15 cellular contexts compared by ENCODE assay signal in the genomic region with DNA sequence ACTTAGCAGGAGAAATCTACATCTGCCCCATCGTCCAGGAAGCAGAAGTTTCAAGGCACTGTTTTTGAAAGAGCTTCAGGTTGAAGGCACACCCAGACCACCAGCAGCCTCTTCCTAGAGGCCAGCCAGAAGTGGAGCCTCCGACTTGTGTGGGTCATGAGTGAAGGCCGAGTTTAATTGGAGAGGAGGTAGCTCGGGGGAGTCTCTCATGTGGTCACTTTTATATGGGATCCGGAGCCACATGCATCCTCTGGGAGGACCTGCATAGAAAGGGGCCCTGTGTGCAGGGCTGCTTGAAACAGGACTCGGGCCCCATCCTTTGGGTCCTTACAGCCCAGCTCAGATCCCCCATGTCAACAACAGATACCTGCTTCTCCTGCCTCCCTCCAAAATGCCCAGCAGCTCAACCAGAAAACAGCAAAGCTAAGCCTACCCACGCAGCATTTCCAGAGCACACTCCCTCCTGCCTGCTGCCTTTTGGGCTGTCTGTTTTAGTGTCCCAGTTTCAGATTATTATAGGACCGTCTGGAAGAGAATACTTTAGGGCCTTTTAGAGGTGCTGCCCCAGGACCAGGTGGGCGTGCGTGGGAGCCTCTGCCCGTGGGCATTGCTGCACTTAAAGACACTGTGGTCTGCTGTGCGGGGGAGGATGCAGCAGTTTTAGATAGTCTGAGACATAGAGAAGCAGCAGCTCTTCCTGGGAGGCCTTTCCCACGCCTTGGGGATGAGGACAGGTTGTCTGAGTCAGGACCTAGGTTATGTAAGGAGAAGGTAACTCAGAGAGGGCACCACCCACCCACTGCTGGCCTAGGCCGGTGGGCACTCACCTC. TPM values are rescaled to one million over a fixed set of nuclear protein-coding genes. Genes with fewer than 3 reads are reported as not detected.
DNase-seq lines count a peak whose midpoint lies in the region; ATAC-seq, FAIRE-seq and TF ChIP-seq lines count a peak whose summit lies in the region.
"Had no signal": no experiment of that assay in that cellular context is flagged by ENCODE, and none has a peak within 500 bp of the region (broad histone marks: within the 10 kb centered on the region; RNA-seq: fewer than 3 reads in every experiment).

No MANE protein-coding gene starts in this region.

- peaks cover 2% of the 10 kb centered on the region for H3K9me3 Mint-ChIP-seq in activated naive CD4-positive, alpha-beta T cell treated with anti-CD3 and anti-CD28 coated beads, Interleukin-2, amount 10 ng/mL, durations not matched to agents 7 days and 5 days
- H3K9me3 Mint-ChIP-seq in activated naive CD4-positive, alpha-beta T cell treated with anti-CD3 and anti-CD28 coated beads, Interleukin-2, amount 50 U/mL, for 72 hours, result peaks cover 0 to 9% of the 10 kb centered on the region in 2 donors
- H3K9me3 Mint-ChIP-seq in mesothelial cell of epicardium (peaks cover 12% of the 10 kb centered on the region), type B pancreatic cell (peaks cover 6% of the 10 kb centered on the region)
- H3K9me3 Mint-ChIP-seq: activated T-helper 1 cell treated with anti-CD3 and anti-CD28 coated beads, Interleukin-12 subunit alpha, Interleukin-12 subunit beta, Interleukin-2, Interleukin-4 antibody, amounts not matched to agents 30 ng/mL and 10 ng/mL and 1 ng/mL, durations not matched to agents 14 hours and 24 hours and 36 hours had no signal

- peaks cover 20% of the 10 kb centered on the region for H3K79me2 ChIP-seq in K562 (ENCODE audit: control insufficient read depth, insufficient read depth, low read length)

- 62% methylated on average over 12 of the region's 14 CpGs for WGBS in K562 (ENCODE audit: insufficient coverage, low coverage, missing lambda C conversion rate)

- CTCF ChIA-PET in activated naive CD4-positive, alpha-beta T cell treated with anti-CD3 and anti-CD28 coated beads, Interleukin-2, amount 10 ng/mL, durations not matched to agents 7 days and 5 days (lab: Charles Lee), result no interaction called here
- CTCF ChIA-PET in K562 (lab: Yijun Ruan, JAX; ENCODE audit: low intra/inter-chr PET ratio), result no interaction called here

- no peak overlapping the region for H3K4me3 ChIP-seq in K562
- H3K4me3 ChIP-seq: left lung, pancreas had no signal

- peaks cover 26% of the 10 kb centered on the region for H3K36me3 Mint-ChIP-seq in activated naive CD4-positive, alpha-beta T cell treated with anti-CD3 and anti-CD28 coated beads, Interleukin-2, amount 10 ng/mL, durations not matched to agents 7 days and 5 days
- H3K36me3 Mint-ChIP-seq in activated naive CD4-positive, alpha-beta T cell treated with anti-CD3 and anti-CD28 coated beads, Interleukin-2, amount 50 U/mL, for 72 hours, result peaks cover 11 to 16% of the 10 kb centered on the region in 2 donors
- H3K36me3 Mint-ChIP-seq in mesothelial cell of epicardium (peaks cover 24% of the 10 kb centered on the region), type B pancreatic cell (peaks cover 24% of the 10 kb centered on the region)

- TF ChIP-seq RAD21 in K562 (CRISPR knock-in tag; conservative IDR thresholded peaks at IDR 0.05 in 1 of 2, IDR thresholded peaks at IDR 0.05 in 1 of 2), result no peak

- BruUV-seq in K562 (replicated peaks; lab: Mats Ljungman, UMichigan), result no TSS peak

- H3K27me3 Mint-ChIP-seq in activated naive CD4-positive, alpha-beta T cell treated with anti-CD3 and anti-CD28 coated beads, Interleukin-2, amount 10 ng/mL, durations not matched to agents 7 days and 5 days, result no peaks in the 10 kb centered on the region
- H3K27me3 Mint-ChIP-seq in mesothelial cell of epicardium (ENCODE audit: low read depth) (no peaks in the 10 kb centered on the region), type B pancreatic cell (no peaks in the 10 kb centered on the region)

- H3K27ac Mint-ChIP-seq in activated naive CD4-positive, alpha-beta T cell treated with anti-CD3 and anti-CD28 coated beads, Interleukin-2, amount 10 ng/mL, durations not matched to agents 7 days and 5 days, result no peak overlapping the region
- peak overlapping the region in 1 of 2 donors; percentile 58 for H3K27ac Mint-ChIP-seq in activated naive CD4-positive, alpha-beta T cell treated with anti-CD3 and anti-CD28 coated beads, Interleukin-2, amount 50 U/mL, for 72 hours
- peak overlapping the region; percentile 53 for H3K27ac Mint-ChIP-seq in mesothelial cell of epicardium
- H3K27ac Mint-ChIP-seq in type B pancreatic cell, result peak overlapping the region; percentile 92
- H3K27ac Mint-ChIP-seq: activated T-helper 1 cell treated with anti-CD3 and anti-CD28 coated beads, Interleukin-12 subunit alpha, Interleukin-12 subunit beta, Interleukin-2, Interleukin-4 antibody, amounts not matched to agents 30 ng/mL and 10 ng/mL and 1 ng/mL, durations not matched to agents 14 hours and 24 hours and 36 hours had no signal

- peaks cover 8% of the 10 kb centered on the region for H4K20me1 ChIP-seq in K562 (replicated peaks; ENCODE audit: control insufficient read depth, insufficient read depth, low read length)

- no peak overlapping the region for H3K4me2 ChIP-seq in K562 (ENCODE audit: insufficient read depth, low read length)

- H3K36me3 ChIP-seq in K562 (ENCODE audit: control insufficient read depth, insufficient read depth, low read length), result peaks cover 7% of the 10 kb centered on the region; the same call in 1 of the 3 replicates

- H3K27ac ChIP-seq in K562 (ENCODE audit: extremely low read depth, low read depth, low read length), result no peak overlapping the region
- H3K27ac ChIP-seq: left lung, pancreas had no signal

- peaks cover 2% of the 10 kb centered on the region for H3K9me1 ChIP-seq in K562 (ENCODE audit: control insufficient read depth, insufficient read depth, low read length)

- H3K4me3 Mint-ChIP-seq in activated naive CD4-positive, alpha-beta T cell treated with anti-CD3 and anti-CD28 coated beads, Interleukin-2, amount 10 ng/mL, durations not matched to agents 7 days and 5 days, result no peak overlapping the region
- H3K4me3 Mint-ChIP-seq in mesothelial cell of epicardium, result no peak overlapping the region
- H3K4me3 Mint-ChIP-seq in type B pancreatic cell, result no peak overlapping the region
- H3K4me3 Mint-ChIP-seq: activated T-helper 1 cell treated with anti-CD3 and anti-CD28 coated beads, Interleukin-12 subunit alpha, Interleukin-12 subunit beta, Interleukin-2, Interleukin-4 antibody, amounts not matched to agents 30 ng/mL and 10 ng/mL and 1 ng/mL, durations not matched to agents 14 hours and 24 hours and 36 hours had no signal

- H3K4me1 Mint-ChIP-seq in activated naive CD4-positive, alpha-beta T cell treated with anti-CD3 and anti-CD28 coated beads, Interleukin-2, amount 10 ng/mL, durations not matched to agents 7 days and 5 days, result peaks cover 25% of the 10 kb centered on the region
- peaks cover 40% of the 10 kb centered on the region for H3K4me1 Mint-ChIP-seq in mesothelial cell of epicardium
- H3K4me1 Mint-ChIP-seq in type B pancreatic cell (ENCODE audit: unreplicated experiment), result peaks cover 55% of the 10 kb centered on the region

- H3K4me1 ChIP-seq in K562 (replicated peaks in 1 of 2; ENCODE audit: control insufficient read depth in 2 of 2, insufficient read depth in 2 of 2, low read length in 2 of 2), result peaks cover 9 to 17% of the 10 kb centered on the region in 2 experiments
- H3K4me1 ChIP-seq: pancreas had no signal

- H3K27me3 ChIP-seq in K562 (ENCODE audit: control insufficient read depth in 2 of 2, insufficient read depth in 2 of 2, low read length in 2 of 2), result no peaks in the 10 kb centered on the region
- H3K27me3 ChIP-seq: left lung, pancreas had no signal

- in situ Hi-C loops in K562 (cut with MboI), result no loop called here

- intact Hi-C loops in K562 (cut with micrococcal nuclease), result no loop called here

- ATAC-seq in activated naive CD4-positive, alpha-beta T cell treated with anti-CD3 and anti-CD28 coated beads, Interleukin-2, amount 50 U/mL, for 72 hours, result no peak
- ATAC-seq in K562, result no peak
- ATAC-seq in HG02970 (IDR thresholded peaks at IDR 0.05; ENCODE audit: low FRiP score, unreplicated experiment), result no peak
- ATAC-seq: left lung, pancreas had no signal

- no peak for TF ChIP-seq POLR2A in K562 (conservative IDR thresholded peaks at IDR 0.05)

- no peak for FAIRE-seq in K562 (lab: Jason Lieb, UNC)
- FAIRE-seq: GM18507, pancreas had no signal

- H3K9me3 ChIP-seq in K562 (replicated peaks; ENCODE audit: control insufficient read depth, insufficient read depth, low read depth, low read length), result no peaks in the 10 kb centered on the region; the same call in 1 of the 2 replicates
- H3K9me3 ChIP-seq: left lung, pancreas had no signal

- H2AFZ ChIP-seq in K562 (ENCODE audit: low read depth, low read length), result no peak overlapping the region

- no peak overlapping the region; a peak in 1 of 4 replicates for H3K9ac ChIP-seq in K562 (ENCODE audit: insufficient read depth in 1 of 2, low read depth in 2 of 2, low read length in 2 of 2)

- TF ChIP-seq CTCF in K562 (IDR thresholded peaks at IDR 0.05 in 2 of 3, conservative IDR thresholded peaks at IDR 0.05 in 1 of 3; ENCODE audit: insufficient read depth in 2 of 3, low read depth in 1 of 3, low read length in 3 of 3), result no peak
- no peak for TF ChIP-seq CTCF in mesothelial cell of epicardium (IDR thresholded peaks at IDR 0.05; ENCODE audit: unreplicated experiment)
- TF ChIP-seq CTCF in type B pancreatic cell (conservative IDR thresholded peaks at IDR 0.05), result no peak

- POLR2A ChIA-PET in K562 (lab: Yijun Ruan, JAX), result interaction anchor here (0.7 to 1.2 kb wide), 2 partner anchors 14 to 36 kb away, joined by 4 read pairs; no protein-coding TSS in a partner anchor

- DNase-seq in activated naive CD4-positive, alpha-beta T cell treated with anti-CD3 and anti-CD28 coated beads, Interleukin-2, amount 10 ng/mL, durations not matched to agents 7 days and 5 days, result peak; percentile 11
- no peak for DNase-seq in activated naive CD4-positive, alpha-beta T cell treated with anti-CD3 and anti-CD28 coated beads, Interleukin-2, amount 50 U/mL, for 72 hours (ENCODE audit: low spot score in 2 of 2)
- DNase-seq in K562 (ENCODE audit: extremely low read depth in 1 of 4, low spot score in 3 of 4) (no peak), mesothelial cell of epicardium (ENCODE audit: low spot score in 2 of 2, unreplicated experiment in 2 of 2) (no peak), type B pancreatic cell (ENCODE audit: extremely low spot score, unreplicated experiment) (no peak), NCI-H446 treated with DMSO at 0.1 percent for 48 hours (lab: John Stamatoyannopoulos, UW) (no peak)
- no peak for DNase-seq in stimulated activated CD4-positive, alpha-beta T cell treated with anti-CD3 and anti-CD28 coated beads, Interleukin-4, amount 100 ng/mL, for 24 hours
- DNase-seq: activated CD4-positive, CD25-positive, alpha-beta regulatory T cell; DMS79 treated with DMSO at 0.1 percent for 48 hours; RPMI8226 had no signal

- TF ChIP-seq EP300 in K562 (IDR thresholded peaks at IDR 0.05; ENCODE audit: low read length), result no peak

RNA-seq across cellular contexts. Expression of a gene that starts 29.5 kb away (rescaled TPM):
- total RNA-seq in activated naive CD4-positive, alpha-beta T cell treated with anti-CD3 and anti-CD28 coated beads, Interleukin-2, amount 50 U/mL, for 72 hours, result 100 to 1,000 TPM in 1 of 2 donors, 10 to 100 TPM in 1; 67.4 to 134 TPM
- 73.2 and 115 TPM in 2 replicates for total RNA-seq in K562 (2011; cell fraction: chromatin; rRNA removed; ENCODE audit: low replicate concordance)
- 49.1 and 50.7 TPM in 2 replicates for total RNA-seq in K562 (2011; cell fraction: nucleolus; rRNA removed)
- total RNA-seq in K562 (2011; cell fraction: nucleoplasm; rRNA removed), result 59.9 and 61.7 TPM in 2 replicates
- total RNA-seq in K562 (2014; rRNA removed) (49.0 and 70.2 TPM in 2 replicates), K562 (2014; rRNA removed; fragmentation: Illumina TruSeq; extraction: Trizol) (29.2 and 33.4 TPM in 2 replicates), K562 (2015; rRNA removed; fragmentation: Illumina TruSeq; extraction: Trizol) (41.3 and 41.8 TPM in 2 replicates), K562 (2021) (71.0 and 72.6 TPM in 2 replicates), mesothelial cell of epicardium (224 to 228 TPM (median 225 TPM) in 3 replicates), type B pancreatic cell (ENCODE audit: low replicate concordance) (275 and 367 TPM in 2 replicates)
- polyA plus RNA-seq in K562 (2011; rRNA removed) (22.8 and 28.6 TPM in 2 replicates), K562 (2014; fragmentation: Illumina TruSeq; extraction: Trizol) (28.7 and 30.1 TPM in 2 replicates), K562 (2014; fragmentation: Nextera tagmentation; extraction: Ambion mirVana) (10 to 100 TPM; 10.0 to 10.1 TPM), K562 (2014; rRNA removed) (32.0 and 37.6 TPM in 2 replicates)
- polyA plus RNA-seq in K562 (2011; cell fraction: cytosol; rRNA removed), result 21.1 and 26.2 TPM in 2 replicates
- polyA plus RNA-seq in K562 (2011; cell fraction: nucleus; rRNA removed), result 35.5 and 45.4 TPM in 2 replicates
- 36.3 and 45.7 TPM in 2 replicates for polyA plus RNA-seq in K562 (2012)
- 30.8 and 32.1 TPM in 2 replicates for polyA minus RNA-seq in K562 (2011; rRNA and poly(A)+ RNA removed)
- polyA minus RNA-seq in K562 (2011; cell fraction: cytosol; rRNA and poly(A)+ RNA removed), result 20.0 and 30.2 TPM in 2 replicates
- 21.0 and 28.3 TPM in 2 replicates for polyA minus RNA-seq in K562 (2011; cell fraction: nucleus; rRNA and poly(A)+ RNA removed)
